Comparison of ENCODE assay signal across 23 cellular contexts in the genomic region with DNA sequence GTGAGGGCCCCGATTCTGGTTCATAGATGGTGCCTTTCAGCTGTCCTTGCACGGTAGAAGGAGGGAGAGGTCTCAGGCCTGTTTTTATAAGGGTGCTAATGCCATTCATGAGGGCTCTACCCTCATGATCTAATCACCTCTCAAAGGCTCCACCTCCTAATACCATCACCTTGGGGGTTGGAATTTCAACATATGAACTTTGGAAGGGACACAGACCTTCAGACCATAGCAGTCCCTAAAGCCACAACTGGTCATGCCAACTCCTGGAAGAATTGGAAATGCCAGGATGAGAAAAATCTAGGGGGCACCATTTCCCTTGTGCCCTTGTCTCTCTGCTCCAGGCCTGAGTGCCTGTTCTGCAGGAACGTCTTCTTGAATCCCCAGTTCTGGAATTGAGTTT.
A peak's percentile ranks its signal among the peaks of the same experiment; 100 is the strongest.
DNase-seq lines count a peak whose midpoint lies in the region; ATAC-seq and TF ChIP-seq lines count a peak whose summit lies in the region.
"Had no signal": no experiment of that assay in that cellular context is flagged by ENCODE, and none has a peak within 500 bp of the region (broad histone marks: within the 10 kb centered on the region; RNA-seq: fewer than 3 reads in every experiment).

No MANE protein-coding gene starts in this region.

- 0 out of 2 replicates have a peak, but pooled peaks have one; percentile 11 for TF ChIP-seq CTCF in PC-3 (conservative IDR thresholded peaks at IDR 0.05; ENCODE audit: low read depth, low read length)
- TF ChIP-seq CTCF in esophagus muscularis mucosa (IDR thresholded peaks at IDR 0.05): no peak
- no peak for TF ChIP-seq CTCF in liver (IDR thresholded peaks at IDR 0.05; ENCODE audit: low read depth, low read length, missing input control)
- TF ChIP-seq CTCF in thyroid gland (IDR thresholded peaks at IDR 0.05): no peak

- no peak overlapping the region for H3K4me3 ChIP-seq in PC-3 (ENCODE audit: low read length)
- no peak overlapping the region for H3K4me3 ChIP-seq in esophagus muscularis mucosa
- H3K4me3 ChIP-seq in liver (ENCODE audit: low read depth in 1 of 3, low read length in 3 of 3): no peak overlapping the region
- no peak overlapping the region for H3K4me3 ChIP-seq in thyroid gland (replicated peaks in 1 of 3)
- H3K4me3 ChIP-seq: A549; BLaER1 treated with 17β-estradiol and CSF1 and Interleukin-3, amounts not matched to agents 10 nM and 100 nM; GM12878; GM23248 had no signal

- 87% methylated on average over 3 of the region's 3 CpGs for WGBS in esophagus muscularis mucosa
- 94% methylated on average over 3 of the region's 3 CpGs for WGBS in liver
- WGBS in thyroid gland, 2 donors: 75 to 86% methylated on average over 3 of the region's 3 CpGs

- TF ChIP-seq POLR2A in esophagus muscularis mucosa (IDR thresholded peaks at IDR 0.05; ENCODE audit: low read depth) (no peak), thyroid gland (IDR thresholded peaks at IDR 0.05) (no peak)

- H3K27ac ChIP-seq in PC-3 (ENCODE audit: low read length): no peak overlapping the region
- H3K27ac ChIP-seq in esophagus muscularis mucosa (replicated peaks in 1 of 4): no peak overlapping the region
- H3K27ac ChIP-seq in liver (ENCODE audit: low read depth in 1 of 2, low read length in 2 of 2): no peak overlapping the region
- peak overlapping the region; percentile 78 to 86 (median 84) for H3K27ac ChIP-seq in thyroid gland
- H3K27ac ChIP-seq: A549; BLaER1 treated with 17β-estradiol and CSF1 and Interleukin-3, amounts not matched to agents 10 nM and 100 nM; GM23248 had no signal

- no peaks in the 10 kb centered on the region for H3K79me2 ChIP-seq in PC-3 (ENCODE audit: low read length)

- H3K4me1 ChIP-seq in PC-3 (ENCODE audit: insufficient read depth, low read length) (peaks cover 10% of the 10 kb centered on the region; the same call in 1 of the 2 replicates), esophagus muscularis mucosa (peaks cover 27 to 35% (median 29%) of the 10 kb centered on the region in 4 donors), liver (ENCODE audit: control insufficient read depth in 4 of 4, insufficient read depth in 4 of 4, low read length in 3 of 4) (peaks cover 0 to 12% (median 2%) of the 10 kb centered on the region in 4 donors), thyroid gland (peaks cover 30 to 51% of the 10 kb centered on the region in 2 donors)
- H3K4me1 ChIP-seq: A549 had no signal

- BruUV-seq in PC-3 (replicated peaks; lab: Mats Ljungman, UMichigan): no TSS peak

- no peaks in the 10 kb centered on the region for H3F3A ChIP-seq in PC-3 (ENCODE audit: low read length, unreplicated experiment)

- intact Hi-C loops in PC-3 (cut with micrococcal nuclease): no loop called here
- intact Hi-C loops in esophagus muscularis mucosa (cut with DNase I): no loop called here
- intact Hi-C loops in thyroid gland (cut with DNase I): no loop called here
- intact Hi-C loops in sciatic nerve (cut with DNase I): no loop called here

- ATAC-seq in PC-3: no peak
- ATAC-seq in sciatic nerve: no peak
- ATAC-seq: A549, GM12878, HCT116 had no signal

- H3K9me3 ChIP-seq in PC-3 (ENCODE audit: low read length) (no peaks in the 10 kb centered on the region), esophagus muscularis mucosa (no peaks in the 10 kb centered on the region), liver (ENCODE audit: control insufficient read depth in 4 of 4, low read length in 3 of 4) (no peaks in the 10 kb centered on the region), thyroid gland (no peaks in the 10 kb centered on the region)
- H3K9me3 ChIP-seq: A549; BE2C; BLaER1 treated with 17β-estradiol and CSF1 and Interleukin-3, amounts not matched to agents 10 nM and 100 nM had no signal

- peak in 1 of 2 donors; percentile 29 for TF ChIP-seq RAD21 in liver (IDR thresholded peaks at IDR 0.05)

- no peak overlapping the region for H2AFZ ChIP-seq in PC-3 (ENCODE audit: low read length)
- H2AFZ ChIP-seq: GM23248 had no signal

- POLR2A ChIA-PET in PC-3 (lab: Charles Lee; ENCODE audit: unreplicated experiment): no interaction called here

- no peak overlapping the region for H3K9ac ChIP-seq in PC-3 (ENCODE audit: low read length)
- no peak overlapping the region for H3K9ac ChIP-seq in liver (ENCODE audit: low read depth in 1 of 2, low read length in 2 of 2)
- H3K9ac ChIP-seq: BLaER1 treated with 17β-estradiol and CSF1 and Interleukin-3, amounts not matched to agents 10 nM and 100 nM; GM23248 had no signal

- CTCF ChIA-PET in PC-3 (lab: Charles Lee): no interaction called here

- H3K27me3 ChIP-seq in PC-3 (ENCODE audit: low read length): no peaks in the 10 kb centered on the region
- no peaks in the 10 kb centered on the region for H3K27me3 ChIP-seq in esophagus muscularis mucosa
- H3K27me3 ChIP-seq in liver (ENCODE audit: control insufficient read depth in 4 of 4, insufficient read depth in 4 of 4, low read length in 3 of 4): no peaks in the 10 kb centered on the region
- H3K27me3 ChIP-seq in thyroid gland: no peaks in the 10 kb centered on the region
- H3K27me3 ChIP-seq: BE2C; BLaER1 treated with 17β-estradiol and CSF1 and Interleukin-3, amounts not matched to agents 10 nM and 100 nM had no signal

- DNase-seq in PC-3 (no peak), esophagus muscularis mucosa (ENCODE audit: extremely low spot score) (peak; percentile 47), thyroid gland (no peak), NCI-H82 (lab: John Stamatoyannopoulos, UW) (no peak), sciatic nerve (ENCODE audit: low spot score) (no peak), SK-N-DZ (ENCODE audit: low spot score) (no peak)
- DNase-seq: 8988T; ACHN; AML-193; BE2C; CD4-positive, alpha-beta T cell; CD8-positive, alpha-beta memory T cell; DMS 273 treated with DMSO at 0.1 percent for 48 hours; DMS79; EL; GDM1; GM23248; H7 had no signal

- no peaks in the 10 kb centered on the region for H3K9me2 ChIP-seq in PC-3 (replicated peaks; ENCODE audit: low read length)

- no peaks in the 10 kb centered on the region for H4K20me1 ChIP-seq in PC-3 (ENCODE audit: low read length)
- H4K20me1 ChIP-seq: BLaER1 treated with 17β-estradiol and CSF1 and Interleukin-3, amounts not matched to agents 10 nM and 100 nM had no signal

- H3K36me3 ChIP-seq in PC-3 (ENCODE audit: low read depth, low read length) (peaks cover 10% of the 10 kb centered on the region; the same call in 1 of the 2 replicates), esophagus muscularis mucosa (peaks cover 23 to 57% (median 42%) of the 10 kb centered on the region in 4 donors), liver (ENCODE audit: control insufficient read depth in 4 of 4, insufficient read depth in 3 of 4, low read depth in 1 of 4, low read length in 3 of 4) (peaks cover 3 to 31% (median 27%) of the 10 kb centered on the region in 4 donors), thyroid gland (peaks cover 15 to 17% of the 10 kb centered on the region in 2 donors)
- H3K36me3 ChIP-seq: BE2C had no signal

- H3K4me2 ChIP-seq in PC-3 (ENCODE audit: low read length): no peak overlapping the region
- H3K4me2 ChIP-seq: A549; BLaER1 treated with 17β-estradiol and CSF1 and Interleukin-3, amounts not matched to agents 10 nM and 100 nM had no signal

- no peak for TF ChIP-seq EP300 in esophagus muscularis mucosa (IDR thresholded peaks at IDR 0.05)

TF ChIP-seq in liver, 16 proteins besides CTCF, POLR2A, EP300 and RAD21 (continues in another document):
- TF ChIP-seq HNF4A (conservative IDR thresholded peaks at IDR 0.05): peak; percentile 92 to 95
- no peak for TF ChIP-seq YY1 (IDR thresholded peaks at IDR 0.05)
- TF ChIP-seq, protein P1, sequence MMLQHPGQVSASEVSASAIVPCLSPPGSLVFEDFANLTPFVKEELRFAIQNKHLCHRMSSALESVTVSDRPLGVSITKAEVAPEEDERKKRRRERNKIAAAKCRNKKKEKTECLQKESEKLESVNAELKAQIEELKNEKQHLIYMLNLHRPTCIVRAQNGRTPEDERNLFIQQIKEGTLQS (IDR thresholded peaks at IDR 0.05): no peak
- no peak for TF ChIP-seq FOXA1 (IDR thresholded peaks at IDR 0.05)
- TF ChIP-seq TAF1 (conservative IDR thresholded peaks at IDR 0.05): no peak
- peak; percentile 46 to 56 for TF ChIP-seq RXRA (IDR thresholded peaks at IDR 0.05)
- TF ChIP-seq EGR1 (IDR thresholded peaks at IDR 0.05; ENCODE audit: low read depth in 2 of 2): no peak
- no peak for TF ChIP-seq MAX (IDR thresholded peaks at IDR 0.05)
- no peak for TF ChIP-seq REST (IDR thresholded peaks at IDR 0.05)
- no peak for TF ChIP-seq FOXA2 (IDR thresholded peaks at IDR 0.05)
- no peak for TF ChIP-seq GABPA (IDR thresholded peaks at IDR 0.05 in 1 of 2, conservative IDR thresholded peaks at IDR 0.05 in 1 of 2)
- TF ChIP-seq JUND (IDR thresholded peaks at IDR 0.05): no peak
- peak; percentile 25 for TF ChIP-seq SP1 (IDR thresholded peaks at IDR 0.05)
- TF ChIP-seq HNF4G (IDR thresholded peaks at IDR 0.05): peak; percentile 79

Comparison
In these comparisons a context has a peak if more than half of its experiments do, and no peak if none do; other contexts are left out.
1. H3K27ac ChIP-seq: peak in thyroid gland (3 of 3); none in PC-3 (single experiment), esophagus muscularis mucosa (0 of 4) and liver (0 of 2).